ENCODE assay signal across 19 cellular contexts in the genomic region with DNA sequence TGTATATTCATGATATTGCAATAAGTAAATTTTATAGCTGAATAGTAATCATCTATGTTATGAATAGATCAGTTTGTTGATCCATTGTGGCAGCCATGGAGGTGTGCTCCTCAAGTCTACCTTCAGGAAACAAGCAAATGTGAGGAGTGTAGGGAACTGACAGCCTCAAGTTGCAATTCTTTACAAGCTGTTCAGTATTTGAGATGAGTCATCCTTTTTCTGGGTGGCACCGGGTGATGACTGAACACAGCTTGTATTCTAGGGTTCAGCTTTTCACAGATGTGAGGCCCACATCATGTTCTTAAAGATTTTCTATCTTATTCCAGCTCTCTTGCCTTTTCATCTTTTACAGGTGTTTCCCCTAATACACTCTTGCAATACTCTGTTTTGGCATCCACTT.
A peak's percentile ranks its signal among the peaks of the same experiment; 100 is the strongest.
DNase-seq lines count a peak whose midpoint lies in the region; ATAC-seq and TF ChIP-seq lines count a peak whose summit lies in the region.
"Had no signal": no experiment of that assay in that cellular context is flagged by ENCODE, and none has a peak within 500 bp of the region (broad histone marks: within the 10 kb centered on the region; RNA-seq: fewer than 3 reads in every experiment).

No MANE protein-coding gene starts in this region.

- no peak overlapping the region for H2AK5ac ChIP-seq in IMR-90 (ENCODE audit: low read depth, low read length)

- H3K4me2 ChIP-seq in IMR-90 (ENCODE audit: low read depth, low read length), result no peak overlapping the region

- H3K4me1 ChIP-seq in IMR-90 (ENCODE audit: control insufficient read depth, insufficient read depth, low read length) (no peaks in the 10 kb centered on the region), adipocyte (ENCODE audit: control insufficient read depth, insufficient read depth, low read length) (no peaks in the 10 kb centered on the region)
- H3K4me1 ChIP-seq: esophagus muscularis mucosa, heart left ventricle, lower lobe of right lung, suprapubic skin had no signal

- no peak overlapping the region for H3K27ac ChIP-seq in IMR-90 (ENCODE audit: insufficient read depth, low read length)
- H3K27ac ChIP-seq: esophagus muscularis mucosa, heart left ventricle, lower lobe of right lung, suprapubic skin had no signal

- H4K8ac ChIP-seq in IMR-90 (ENCODE audit: low read depth in 2 of 2, low read length in 2 of 2), result no peak overlapping the region

- H3K36me3 ChIP-seq in IMR-90 (ENCODE audit: control insufficient read depth, insufficient read depth, low read length), result no peaks in the 10 kb centered on the region
- H3K36me3 ChIP-seq in adipocyte (ENCODE audit: control insufficient read depth, insufficient read depth, low read length, severe bottlenecking), result no peaks in the 10 kb centered on the region
- H3K36me3 ChIP-seq: esophagus muscularis mucosa, heart left ventricle, lower lobe of right lung, suprapubic skin had no signal

- H3K9me1 ChIP-seq in IMR-90 (ENCODE audit: insufficient read depth, low read length), result no peaks in the 10 kb centered on the region

- H3K9me3 ChIP-seq in IMR-90 (ENCODE audit: control insufficient read depth, insufficient read depth, low read length) (no peaks in the 10 kb centered on the region; the same call in 1 of the 2 replicates), adipocyte (ENCODE audit: control insufficient read depth, low read length) (peaks cover 6% of the 10 kb centered on the region)

- POLR2A ChIA-PET in IMR-90 (lab: Charles Lee; ENCODE audit: unreplicated experiment), result no interaction called here

- in situ Hi-C loops in IMR-90 (cut with MboI; ENCODE audit: low sequenced_read_pairs), result no loop called here

- no peaks in the 10 kb centered on the region for H3K4me1 Mint-ChIP-seq in chondrocyte (ENCODE audit: low read depth)
- H3K4me1 Mint-ChIP-seq: activated CD4-positive, alpha-beta T cell treated with anti-CD3 and anti-CD28 coated beads, Interleukin-2, amount 10 ng/mL, durations not matched to agents 7 days and 5 days; CD8-positive, alpha-beta memory T cell had no signal

- intact Hi-C loops in IMR-90 (cut with micrococcal nuclease), result no loop called here

- no peak overlapping the region for H4K5ac ChIP-seq in IMR-90 (ENCODE audit: low read depth, low read length)

- TF ChIP-seq CTCF in IMR-90 (conservative IDR thresholded peaks at IDR 0.05; ENCODE audit: low read depth, low read length) (no peak), fibroblast of villous mesenchyme (IDR thresholded peaks at IDR 0.05; ENCODE audit: insufficient read depth, low read depth, low read length) (no peak), chondrocyte (IDR thresholded peaks at IDR 0.05) (no peak)

- no peak overlapping the region for H3K4me3 Mint-ChIP-seq in chondrocyte (ENCODE audit: unreplicated experiment)
- H3K4me3 Mint-ChIP-seq: activated CD4-positive, alpha-beta T cell treated with anti-CD3 and anti-CD28 coated beads, Interleukin-2, amount 10 ng/mL, durations not matched to agents 7 days and 5 days; CD8-positive, alpha-beta memory T cell had no signal

- no peak overlapping the region for H3K23ac ChIP-seq in IMR-90 (ENCODE audit: low read depth, low read length)

- no peak overlapping the region for H3K56ac ChIP-seq in IMR-90 (ENCODE audit: extremely low read depth, insufficient read depth, low read length)

- H3K4me3 ChIP-seq in IMR-90 (ENCODE audit: insufficient read depth, low read depth, low read length), result no peak overlapping the region
- no peak overlapping the region for H3K4me3 ChIP-seq in adipocyte (ENCODE audit: low read length)
- no peak overlapping the region for H3K4me3 ChIP-seq in fibroblast of villous mesenchyme (ENCODE audit: low read depth, low read length)
- H3K4me3 ChIP-seq: esophagus muscularis mucosa, heart left ventricle, lower lobe of right lung, suprapubic skin had no signal

- dilution Hi-C loops in IMR-90 (cut with HindIII; ENCODE audit: low sequenced_read_pairs, unreplicated experiment), result no loop called here

- H4K91ac ChIP-seq in IMR-90 (ENCODE audit: insufficient read depth, low read depth, low read length), result no peak overlapping the region

- no peak overlapping the region for H3K14ac ChIP-seq in IMR-90 (replicated peaks; ENCODE audit: low read depth, low read length)

- H2AK9ac ChIP-seq in IMR-90 (replicated peaks; ENCODE audit: low read depth, low read length, poor library complexity), result no peak overlapping the region

- H3K27me3 ChIP-seq in IMR-90 (ENCODE audit: control insufficient read depth, insufficient read depth, low read length) (no peaks in the 10 kb centered on the region), adipocyte (replicated peaks; ENCODE audit: control insufficient read depth, insufficient read depth, low read length) (no peaks in the 10 kb centered on the region)
- H3K27me3 ChIP-seq: esophagus muscularis mucosa, heart left ventricle, suprapubic skin had no signal

- H3K9ac ChIP-seq in IMR-90 (ENCODE audit: low read depth, low read length) (no peak overlapping the region), adipocyte (ENCODE audit: low read length) (no peak overlapping the region)

- H2BK15ac ChIP-seq in IMR-90 (ENCODE audit: low read depth, low read length), result no peak overlapping the region

- no peak for TF ChIP-seq RAD21 in IMR-90 (IDR thresholded peaks at IDR 0.05; ENCODE audit: low read length)

- DNase-seq in DMS53 (lab: John Stamatoyannopoulos, UW), result peak; percentile 48
- DNase-seq in IMR-90, result peak; percentile 39
- DNase-seq in adipocyte (ENCODE audit: low read depth), result peak; percentile 34
- DNase-seq in fibroblast of villous mesenchyme (ENCODE audit: low read depth), result peak; percentile 4
- no peak for DNase-seq in chondrocyte (ENCODE audit: low spot score)
- DNase-seq in CD1c-positive myeloid dendritic cell (ENCODE audit: extremely low spot score), result no peak
- DNase-seq in NCI-H1048 (lab: John Stamatoyannopoulos, UW), result no peak
- DNase-seq: activated CD4-positive, alpha-beta T cell treated with anti-CD3 and anti-CD28 coated beads, Interleukin-2, amount 10 ng/mL, durations not matched to agents 7 days and 5 days; activated CD8-positive, alpha-beta memory T cell treated with anti-CD3 and anti-CD28 coated beads, Interleukin-2, amount 50 U/mL, for 4 hours; CD8-positive, alpha-beta memory T cell; heart left ventricle; lower lobe of right lung; NCI-H1694; NCI-H510A; SHP77 treated with DMSO at 0.1 percent for 48 hours; stimulated activated CD8-positive, alpha-beta memory T cell treated with anti-CD3 and anti-CD28 coated beads, Interleukin-4, amount 100 ng/mL, for 48 hours had no signal

- H3K36me3 Mint-ChIP-seq in chondrocyte (ENCODE audit: low read depth), result no peaks in the 10 kb centered on the region
- H3K36me3 Mint-ChIP-seq: CD8-positive, alpha-beta memory T cell had no signal

- CTCF ChIA-PET in IMR-90 (lab: Yijun Ruan, JAX), result interaction anchor here (0.6 kb wide), 1 partner anchor 432 kb away, joined by 3 read pairs; no protein-coding TSS in a partner anchor

- H2AFZ ChIP-seq in IMR-90 (replicated peaks; ENCODE audit: low read length, poor library complexity), result no peak overlapping the region

- peak; percentile 60 for ATAC-seq in IMR-90 (ENCODE audit: low read depth)
- ATAC-seq in GM18858 (IDR thresholded peaks at IDR 0.05; ENCODE audit: unreplicated experiment), result no peak
- ATAC-seq: heart left ventricle, lower lobe of right lung had no signal

- no peak for TF ChIP-seq POLR2A in IMR-90 (IDR thresholded peaks at IDR 0.05; ENCODE audit: low read depth, low read length)

- no peak overlapping the region for H2BK20ac ChIP-seq in IMR-90 (ENCODE audit: low read depth, low read length)

- H3K4ac ChIP-seq in IMR-90 (ENCODE audit: low read depth, low read length), result no peak overlapping the region

- H2BK5ac ChIP-seq in IMR-90 (ENCODE audit: low read depth, low read length, poor library complexity, severe bottlenecking), result no peak overlapping the region

- no CpG with 5 or more reads among the region's 1 CpG for WGBS in IMR-90 (ENCODE audit: extremely low coverage in 2 of 2, insufficient read length in 1 of 2), 2 experiments

- H3K9me3 Mint-ChIP-seq in chondrocyte (ENCODE audit: low read depth), result peaks cover 9% of the 10 kb centered on the region

- H3K27me3 Mint-ChIP-seq in chondrocyte (ENCODE audit: low read depth), result no peaks in the 10 kb centered on the region
- H3K27me3 Mint-ChIP-seq: activated CD4-positive, alpha-beta T cell treated with anti-CD3 and anti-CD28 coated beads, Interleukin-2, amount 10 ng/mL, durations not matched to agents 7 days and 5 days; CD8-positive, alpha-beta memory T cell had no signal

- H3K18ac ChIP-seq in IMR-90 (ENCODE audit: low read depth, low read length), result no peak overlapping the region

- no peaks in the 10 kb centered on the region for H3K79me1 ChIP-seq in IMR-90 (ENCODE audit: low read depth in 1 of 2, low read length in 2 of 2)

- no peaks in the 10 kb centered on the region for H4K20me1 ChIP-seq in IMR-90 (ENCODE audit: insufficient read depth, low read length)

- BruUV-seq in IMR-90 (replicated peaks; lab: Mats Ljungman, UMichigan), result no TSS peak

- no peak overlapping the region for H2BK120ac ChIP-seq in IMR-90 (ENCODE audit: low read depth, low read length)

- H3K27ac Mint-ChIP-seq in chondrocyte (ENCODE audit: unreplicated experiment), result no peak overlapping the region
- H3K27ac Mint-ChIP-seq: activated CD4-positive, alpha-beta T cell treated with anti-CD3 and anti-CD28 coated beads, Interleukin-2, amount 10 ng/mL, durations not matched to agents 7 days and 5 days; CD8-positive, alpha-beta memory T cell had no signal

TF ChIP-seq in IMR-90, 13 proteins besides CTCF, POLR2A, EP300 and RAD21:
- TF ChIP-seq FOS (IDR thresholded peaks at IDR 0.05; ENCODE audit: low read depth, low read length) (0 out of 2 replicates have a peak, but pooled peaks have one; percentile 34), RCOR1 (IDR thresholded peaks at IDR 0.05; ENCODE audit: insufficient replicate concordance, low read length) (no peak)
TF ChIP-seq in IMR-90: peak in this region for 1.

Comparison
In these comparisons a context has a peak if more than half of its experiments do, and no peak if none do; other contexts are left out.
1. DNase-seq: peak in DMS53 (single experiment), IMR-90 (single experiment), adipocyte (single experiment) and fibroblast of villous mesenchyme (single experiment); none in chondrocyte (single experiment), CD1c-positive myeloid dendritic cell (single experiment) and NCI-H1048 (single experiment).